In the genomic region with DNA sequence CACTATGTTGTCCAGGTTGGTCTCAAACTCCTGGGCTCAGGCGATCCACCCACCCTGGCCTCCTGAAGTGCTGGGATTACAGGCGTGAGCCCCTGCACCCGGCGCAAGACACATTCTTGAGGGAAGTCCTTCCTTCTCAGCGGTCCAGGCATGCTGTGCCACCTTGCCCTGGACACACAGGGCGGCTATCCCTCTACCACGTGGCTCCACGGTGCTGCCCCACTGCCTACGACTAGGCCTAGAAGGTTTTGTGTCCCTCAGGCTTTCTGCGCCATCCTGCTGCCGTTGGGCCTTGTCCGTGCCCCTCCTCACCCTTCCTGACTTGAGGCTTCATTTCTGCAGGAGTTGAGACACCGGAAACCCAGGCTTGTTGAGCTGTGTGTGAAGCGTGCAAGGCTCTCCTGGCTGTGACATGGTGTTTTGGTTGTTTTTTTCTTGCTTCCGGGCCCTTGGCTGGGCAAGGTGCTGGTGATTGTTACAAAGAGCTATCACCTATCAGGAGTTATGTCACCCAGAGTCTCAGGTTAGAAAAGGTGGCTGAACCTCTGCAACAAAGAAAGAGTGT, we compare ENCODE assay signal across 21 cellular contexts.
"Had no signal": no experiment of that assay in that cellular context is flagged by ENCODE, and none has a peak within 500 bp of the region (broad histone marks: within the 10 kb centered on the region; RNA-seq: fewer than 3 reads in every experiment).

No MANE protein-coding gene starts in this region.

- H3K4me3 Mint-ChIP-seq: activated B cell treated with CpG ODN at 0.5 μM for 24 hours; activated naive CD8-positive, alpha-beta T cell treated with anti-CD3 and anti-CD28 coated beads for 36 hours; activated T-cell treated with anti-CD3 and anti-CD28 coated beads, Interleukin-2, amount 50 U/mL, for 72 hours; brain; T-cell had no signal

- H3K9me2 ChIP-seq: SK-N-SH had no signal

- H3K9ac ChIP-seq: SK-N-SH had no signal

- H3K9me3 ChIP-seq: ovary, psoas muscle, SK-N-SH, thoracic aorta, upper lobe of left lung had no signal

- ATAC-seq: activated T-cell treated with anti-CD3 and anti-CD28 coated beads, Interleukin-2, amount 50 U/mL, for 72 hours; left lobe of liver; psoas muscle; right cardiac atrium; T-cell had no signal

- H3K27me3 Mint-ChIP-seq: activated B cell treated with CpG ODN at 0.5 μM for 24 hours; activated naive CD8-positive, alpha-beta T cell treated with anti-CD3 and anti-CD28 coated beads for 36 hours; brain; T-cell had no signal

- H3K4me2 ChIP-seq: SK-N-SH had no signal

- H3K27me3 ChIP-seq: ovary, upper lobe of left lung had no signal

- H3K4me1 Mint-ChIP-seq: brain had no signal

- H3K27ac ChIP-seq: ovary, psoas muscle, skin epidermis, thoracic aorta, upper lobe of left lung had no signal

- H3K36me3 ChIP-seq: ovary had no signal

- H3K4me3 ChIP-seq: ovary, psoas muscle, skin epidermis, thoracic aorta, upper lobe of left lung had no signal

- H3K4me1 ChIP-seq: psoas muscle had no signal

- DNase-seq: activated B cell treated with CpG ODN at 0.5 μM for 24 hours; activated CD4-positive, alpha-beta T cell treated with anti-CD3 and anti-CD28 coated beads for 48 hours; activated CD8-positive, alpha-beta memory T cell treated with anti-CD3 and anti-CD28 coated beads, Interleukin-2, amount 50 U/mL, for 4 hours; activated gamma-delta T cell treated with Interleukin-2 at 50 U/mL for 16 hours; activated naive CD8-positive, alpha-beta T cell treated with anti-CD3 and anti-CD28 coated beads for 36 hours; activated T-cell treated with anti-CD3 and anti-CD28 coated beads, Interleukin-2, amount 50 U/mL, for 72 hours; cortex of kidney; effector CD4-positive, alpha-beta T cell; hypothalamus; ovary; SK-N-SH; stimulated activated CD4-positive, alpha-beta T cell treated with anti-CD3 and anti-CD28 coated beads, Interleukin-15, amount 100 ng/mL, for 24 hours; stimulated activated CD4-positive, alpha-beta T cell treated with anti-CD3 and anti-CD28 coated beads, Interleukin-4, amount 100 ng/mL, for 1 hour; T-cell; upper lobe of left lung had no signal

- H3K27ac Mint-ChIP-seq: activated B cell treated with CpG ODN at 0.5 μM for 24 hours; activated T-cell treated with anti-CD3 and anti-CD28 coated beads, Interleukin-2, amount 50 U/mL, for 72 hours had no signal

- H3K9me3 Mint-ChIP-seq: activated B cell treated with CpG ODN at 0.5 μM for 24 hours; activated naive CD8-positive, alpha-beta T cell treated with anti-CD3 and anti-CD28 coated beads for 36 hours; activated T-cell treated with anti-CD3 and anti-CD28 coated beads, Interleukin-2, amount 50 U/mL, for 72 hours; brain; T-cell had no signal
